ENCODE assay signal across 14 cellular contexts in the genomic region with DNA sequence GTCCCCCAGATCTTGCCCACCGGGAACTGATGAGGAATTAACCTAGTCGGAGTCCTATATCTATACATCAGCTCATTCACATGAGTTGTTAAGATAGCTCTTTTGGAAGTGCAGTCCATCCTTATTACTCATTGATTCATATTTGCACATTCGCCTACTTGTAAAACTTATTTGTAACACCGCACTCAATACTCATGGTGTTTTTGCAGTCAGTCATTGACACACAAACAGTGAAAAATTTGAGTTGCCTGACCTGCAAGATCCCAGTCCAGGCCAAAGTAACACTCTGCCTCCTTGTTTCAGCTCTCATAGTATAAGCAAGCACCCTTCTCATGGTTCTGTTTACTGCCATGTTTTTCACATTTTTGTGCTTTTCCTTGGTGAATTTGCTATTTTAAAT.
DNase-seq lines count a peak whose midpoint lies in the region; ATAC-seq, FAIRE-seq and TF ChIP-seq lines count a peak whose summit lies in the region.
"Had no signal": no experiment of that assay in that cellular context is flagged by ENCODE, and none has a peak within 500 bp of the region (broad histone marks: within the 10 kb centered on the region; RNA-seq: fewer than 3 reads in every experiment).

No MANE protein-coding gene starts in this region.

- no TSS peak for BruUV-seq in K562 (replicated peaks; lab: Mats Ljungman, UMichigan)

- H3K9me3 ChIP-seq in K562 (replicated peaks; ENCODE audit: control insufficient read depth, insufficient read depth, low read depth, low read length) (no peaks in the 10 kb centered on the region), neural cell (ENCODE audit: low read length) (no peaks in the 10 kb centered on the region)
- H3K9me3 ChIP-seq: A549, BE2C had no signal

- no peak for TF ChIP-seq EP300 in K562 (IDR thresholded peaks at IDR 0.05; ENCODE audit: low read length)
- TF ChIP-seq EP300 in neural cell (conservative IDR thresholded peaks at IDR 0.05; ENCODE audit: poor library complexity, severe bottlenecking), result no peak

- FAIRE-seq in GM12891 (lab: Jason Lieb, UNC), result peak; percentile 71
- peak; percentile 15 for FAIRE-seq in K562 (lab: Jason Lieb, UNC)
- FAIRE-seq: A549, H54 had no signal

- in situ Hi-C loops in K562 (cut with MboI), result no loop called here

- H3K27ac ChIP-seq in K562 (ENCODE audit: extremely low read depth, low read depth, low read length) (no peak overlapping the region), neural cell (ENCODE audit: low read length) (peak overlapping the region; percentile 81)
- H3K27ac ChIP-seq: A549, C4-2B had no signal

- intact Hi-C loops in K562 (cut with micrococcal nuclease), result no loop called here

- no peaks in the 10 kb centered on the region for H3K9me2 ChIP-seq in neural cell (ENCODE audit: insufficient read depth, low read length)

- no peak overlapping the region for H3K4me3 ChIP-seq in K562
- H3K4me3 ChIP-seq in neural cell (ENCODE audit: low read length), result no peak overlapping the region
- H3K4me3 ChIP-seq: A549 had no signal

- H4K20me1 ChIP-seq in K562 (replicated peaks; ENCODE audit: control insufficient read depth, insufficient read depth, low read length) (no peaks in the 10 kb centered on the region), neural cell (ENCODE audit: insufficient read depth) (no peaks in the 10 kb centered on the region)

- TF ChIP-seq POLR2A in GM12891 (IDR thresholded peaks at IDR 0.05; ENCODE audit: low read depth, low read length) (no peak), K562 (conservative IDR thresholded peaks at IDR 0.05) (no peak)

- DNase-seq in GM12891 (ENCODE audit: insufficient read length, low spot score) (no peak), K562 (ENCODE audit: extremely low read depth in 1 of 4, low spot score in 3 of 4) (no peak), amygdala (lab: John Stamatoyannopoulos, UW) (no peak), NCI-H1694 (lab: John Stamatoyannopoulos, UW) (no peak), activated T-cell treated with anti-CD3 and anti-CD28 coated beads for 4 hours (no peak)
- DNase-seq: BE2C; CD4-positive, alpha-beta memory T cell; DMS79; GF-D8 had no signal

- TF ChIP-seq RAD21 in K562 (CRISPR knock-in tag; conservative IDR thresholded peaks at IDR 0.05 in 1 of 2, IDR thresholded peaks at IDR 0.05 in 1 of 2), result no peak
- TF ChIP-seq RAD21 in neural cell (conservative IDR thresholded peaks at IDR 0.05), result no peak

- 42% methylated on average over 4 of the region's 4 CpGs for WGBS in K562 (ENCODE audit: insufficient coverage, low coverage, missing lambda C conversion rate)

- TF ChIP-seq CTCF in K562 (IDR thresholded peaks at IDR 0.05 in 2 of 3, conservative IDR thresholded peaks at IDR 0.05 in 1 of 3; ENCODE audit: insufficient read depth in 2 of 3, low read depth in 1 of 3, low read length in 3 of 3) (no peak), neural cell (IDR thresholded peaks at IDR 0.05; ENCODE audit: poor library complexity, severe bottlenecking) (no peak)

- no peaks in the 10 kb centered on the region for H3K79me2 ChIP-seq in K562 (ENCODE audit: control insufficient read depth, insufficient read depth, low read length)
- H3K79me2 ChIP-seq in neural cell (replicated peaks; ENCODE audit: insufficient read depth, low read length), result no peaks in the 10 kb centered on the region

- H3K36me3 ChIP-seq in K562 (ENCODE audit: control insufficient read depth, insufficient read depth, low read length), result no peaks in the 10 kb centered on the region
- H3K36me3 ChIP-seq in neural cell (ENCODE audit: insufficient read depth, low read length), result no peaks in the 10 kb centered on the region
- H3K36me3 ChIP-seq: BE2C had no signal

- no peak overlapping the region for H2AFZ ChIP-seq in K562 (ENCODE audit: low read depth, low read length)
- no peak overlapping the region for H2AFZ ChIP-seq in neural cell (ENCODE audit: low read depth, low read length)

- POLR2A ChIA-PET in K562 (lab: Yijun Ruan, JAX), result interaction anchor here (1.0 to 1.8 kb wide), 2 partner anchors 12 to 14 kb away, joined by 3 to 5 read pairs; no protein-coding TSS in a partner anchor

- H3K4me1 ChIP-seq in K562 (replicated peaks in 1 of 2; ENCODE audit: control insufficient read depth in 2 of 2, insufficient read depth in 2 of 2, low read length in 2 of 2), result peaks cover 18 to 28% of the 10 kb centered on the region in 2 experiments; a peak in 4 of 5 replicates

- CTCF ChIA-PET in K562 (lab: Yijun Ruan, JAX; ENCODE audit: low intra/inter-chr PET ratio), result no interaction called here

- H3K9ac ChIP-seq in K562 (ENCODE audit: insufficient read depth in 1 of 2, low read depth in 2 of 2, low read length in 2 of 2) (no peak overlapping the region), neural cell (ENCODE audit: low read length) (no peak overlapping the region)

- H3K9me1 ChIP-seq in K562 (ENCODE audit: control insufficient read depth, insufficient read depth, low read length), result peaks cover 4% of the 10 kb centered on the region

- no peak overlapping the region for H3K4me2 ChIP-seq in K562 (ENCODE audit: insufficient read depth, low read length)
- no peak overlapping the region for H3K4me2 ChIP-seq in neural cell (ENCODE audit: low read length)
- H3K4me2 ChIP-seq: A549 had no signal

- H3K27me3 ChIP-seq in K562 (ENCODE audit: control insufficient read depth in 2 of 2, insufficient read depth in 2 of 2, low read length in 2 of 2) (no peaks in the 10 kb centered on the region), neural cell (ENCODE audit: insufficient read depth, low read depth, low read length) (no peaks in the 10 kb centered on the region)
- H3K27me3 ChIP-seq: BE2C had no signal

- no peak for ATAC-seq in K562
- ATAC-seq: A549, HCT116 had no signal

- no peaks in the 10 kb centered on the region for H3F3A ChIP-seq in neural cell (ENCODE audit: insufficient read depth, low read length, poor library complexity, severe bottlenecking)

TF ChIP-seq in GM12891, 5 proteins besides CTCF, POLR2A, EP300 and RAD21:
- no peak for TF ChIP-seq POLR2AphosphoS5 (IDR thresholded peaks at IDR 0.05; ENCODE audit: low read depth, low read length)
- TF ChIP-seq TAF1 (IDR thresholded peaks at IDR 0.05; ENCODE audit: low read depth, low read length), result no peak
- TF ChIP-seq PAX5 (IDR thresholded peaks at IDR 0.05; ENCODE audit: insufficient read depth, low read length, severe bottlenecking), result no peak
- TF ChIP-seq POU2F2 (IDR thresholded peaks at IDR 0.05; ENCODE audit: low read depth, low read length), result no peak
- TF ChIP-seq SPI1 (IDR thresholded peaks at IDR 0.05; ENCODE audit: low read depth, low read length), result no peak

TF ChIP-seq in K562, 482 proteins besides CTCF, POLR2A, EP300 and RAD21 (continues in another document):
- TF ChIP-seq, protein P1, sequence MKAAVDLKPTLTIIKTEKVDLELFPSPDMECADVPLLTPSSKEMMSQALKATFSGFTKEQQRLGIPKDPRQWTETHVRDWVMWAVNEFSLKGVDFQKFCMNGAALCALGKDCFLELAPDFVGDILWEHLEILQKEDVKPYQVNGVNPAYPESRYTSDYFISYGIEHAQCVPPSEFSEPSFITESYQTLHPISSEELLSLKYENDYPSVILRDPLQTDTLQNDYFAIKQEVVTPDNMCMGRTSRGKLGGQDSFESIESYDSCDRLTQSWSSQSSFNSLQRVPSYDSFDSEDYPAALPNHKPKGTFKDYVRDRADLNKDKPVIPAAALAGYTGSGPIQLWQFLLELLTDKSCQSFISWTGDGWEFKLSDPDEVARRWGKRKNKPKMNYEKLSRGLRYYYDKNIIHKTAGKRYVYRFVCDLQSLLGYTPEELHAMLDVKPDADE (conservative IDR thresholded peaks at IDR 0.05; ENCODE audit: control insufficient read depth, low read depth, low read length), result no peak
- TF ChIP-seq ZNF224 (CRISPR knock-in tag; IDR thresholded peaks at IDR 0.05) (no peak), ZNF197 (CRISPR knock-in tag; IDR thresholded peaks at IDR 0.05; ENCODE audit: low read depth) (no peak), CHCHD3 (CRISPR knock-in tag; IDR thresholded peaks at IDR 0.05) (no peak), NBN (IDR thresholded peaks at IDR 0.05; ENCODE audit: low read depth) (no peak), SRSF1 (IDR thresholded peaks at IDR 0.05; ENCODE audit: low read depth, low read length) (no peak), ZNF584 (CRISPR knock-in tag; IDR thresholded peaks at IDR 0.05; ENCODE audit: low read depth) (no peak), EHMT2 (IDR thresholded peaks at IDR 0.05) (no peak), GABPA (tag; conservative IDR thresholded peaks at IDR 0.05; ENCODE audit: low read depth) (no peak), ZBTB1 (CRISPR knock-in tag; IDR thresholded peaks at IDR 0.05; ENCODE audit: borderline replicate concordance, low read depth) (no peak), HSF4 (CRISPR knock-in tag; IDR thresholded peaks at IDR 0.05; ENCODE audit: borderline replicate concordance) (no peak), MTA3 (IDR thresholded peaks at IDR 0.05; ENCODE audit: borderline replicate concordance) (no peak)

TF ChIP-seq in neural cell, 6 proteins besides CTCF, POLR2A, EP300 and RAD21:
- no peak for TF ChIP-seq SMC3 (conservative IDR thresholded peaks at IDR 0.05; ENCODE audit: poor library complexity)
- TF ChIP-seq MXI1 (conservative IDR thresholded peaks at IDR 0.05; ENCODE audit: poor library complexity, severe bottlenecking), result no peak
